Comparison of ENCODE assay signal across 10 cellular contexts in genomic region chr21:18970416-18970815, GRCh38.
"Had no signal": no experiment of that assay in that cellular context is flagged by ENCODE, and none has a peak within 500 bp of the region (broad histone marks: within the 10 kb centered on the region; RNA-seq: fewer than 3 reads in every experiment).

No MANE protein-coding gene starts in this region.

- H3K4me3 ChIP-seq: HAP-1 had no signal

- H3K27ac ChIP-seq: HL-60, KMS-11 had no signal

- DNase-seq: GOT3, H7, HFFc6, KBM-7 had no signal

- H3K4me1 ChIP-seq: HAP-1 had no signal

- H3K9ac ChIP-seq: KMS-11 had no signal

- H3K36me3 Mint-ChIP-seq: IgD-negative memory B cell had no signal

- H3K27ac Mint-ChIP-seq: HFFc6, IgD-negative memory B cell had no signal

- H3K4me2 ChIP-seq: KMS-11 had no signal

- H3K4me3 Mint-ChIP-seq: HFFc6, IgD-negative memory B cell had no signal

- ATAC-seq: HCT116, HepG2 had no signal

- H3K27me3 Mint-ChIP-seq: IgD-negative memory B cell had no signal

- H3K36me3 ChIP-seq: HAP-1 had no signal
